In genomic region chr11:130866831-130867230, GRCh38 we compare ENCODE assay signal across 17 cellular contexts.
"Had no signal": no experiment of that assay in that cellular context is flagged by ENCODE, and none has a peak within 500 bp of the region (broad histone marks: within the 10 kb centered on the region; RNA-seq: fewer than 3 reads in every experiment).

No MANE protein-coding gene starts in this region.

- H2AFZ ChIP-seq: hepatocyte had no signal

- H3K27me3 ChIP-seq: breast epithelium, hepatocyte, pancreas, sigmoid colon, spleen had no signal

- H3K36me3 Mint-ChIP-seq: activated naive CD4-positive, alpha-beta T cell treated with anti-CD3 and anti-CD28 coated beads, Interleukin-2, amount 50 U/mL, for 72 hours; WTC11 had no signal

- H3K27ac Mint-ChIP-seq: activated naive CD4-positive, alpha-beta T cell treated with anti-CD3 and anti-CD28 coated beads, Interleukin-2, amount 50 U/mL, for 72 hours; endodermal cell; immature natural killer cell; memory B cell; nephron progenitor cell; WTC11 had no signal

- H3K9me3 ChIP-seq: breast epithelium, pancreas, sigmoid colon, spleen had no signal

- H3K9me3 Mint-ChIP-seq: activated naive CD4-positive, alpha-beta T cell treated with anti-CD3 and anti-CD28 coated beads, Interleukin-2, amount 50 U/mL, for 72 hours; endodermal cell; immature natural killer cell; memory B cell; nephron progenitor cell; WTC11 had no signal

- H3K79me2 ChIP-seq: hepatocyte had no signal

- H3K4me1 ChIP-seq: breast epithelium, pancreas had no signal

- ATAC-seq: activated naive CD4-positive, alpha-beta T cell treated with anti-CD3 and anti-CD28 coated beads, Interleukin-2, amount 50 U/mL, for 72 hours; pancreas; WTC11 had no signal

- H3K27ac ChIP-seq: breast epithelium, hepatocyte, pancreas, spleen had no signal

- H3K4me2 ChIP-seq: hepatocyte had no signal

- H3K4me3 Mint-ChIP-seq: endodermal cell, immature natural killer cell, memory B cell, nephron progenitor cell, WTC11 had no signal

- DNase-seq: activated T-cell treated with anti-CD3 and anti-CD28 coated beads, Interleukin-2, amount 50 U/mL, for 1 hour; cortex of kidney; endodermal cell; immature natural killer cell; kidney glomerular epithelial cell; nephron progenitor cell; pancreas; sigmoid colon; spleen; stimulated activated CD4-positive, alpha-beta T cell treated with anti-CD3 and anti-CD28 coated beads, Interleukin-4, amount 100 ng/mL, for 1 hour; stimulated activated naive CD4-positive, alpha-beta T cell; T-helper 1 cell had no signal

- H3K27me3 Mint-ChIP-seq: memory B cell had no signal

- H3K4me3 ChIP-seq: breast epithelium, hepatocyte, pancreas, sigmoid colon, spleen had no signal

- H3K36me3 ChIP-seq: breast epithelium had no signal
